In the genomic region with DNA sequence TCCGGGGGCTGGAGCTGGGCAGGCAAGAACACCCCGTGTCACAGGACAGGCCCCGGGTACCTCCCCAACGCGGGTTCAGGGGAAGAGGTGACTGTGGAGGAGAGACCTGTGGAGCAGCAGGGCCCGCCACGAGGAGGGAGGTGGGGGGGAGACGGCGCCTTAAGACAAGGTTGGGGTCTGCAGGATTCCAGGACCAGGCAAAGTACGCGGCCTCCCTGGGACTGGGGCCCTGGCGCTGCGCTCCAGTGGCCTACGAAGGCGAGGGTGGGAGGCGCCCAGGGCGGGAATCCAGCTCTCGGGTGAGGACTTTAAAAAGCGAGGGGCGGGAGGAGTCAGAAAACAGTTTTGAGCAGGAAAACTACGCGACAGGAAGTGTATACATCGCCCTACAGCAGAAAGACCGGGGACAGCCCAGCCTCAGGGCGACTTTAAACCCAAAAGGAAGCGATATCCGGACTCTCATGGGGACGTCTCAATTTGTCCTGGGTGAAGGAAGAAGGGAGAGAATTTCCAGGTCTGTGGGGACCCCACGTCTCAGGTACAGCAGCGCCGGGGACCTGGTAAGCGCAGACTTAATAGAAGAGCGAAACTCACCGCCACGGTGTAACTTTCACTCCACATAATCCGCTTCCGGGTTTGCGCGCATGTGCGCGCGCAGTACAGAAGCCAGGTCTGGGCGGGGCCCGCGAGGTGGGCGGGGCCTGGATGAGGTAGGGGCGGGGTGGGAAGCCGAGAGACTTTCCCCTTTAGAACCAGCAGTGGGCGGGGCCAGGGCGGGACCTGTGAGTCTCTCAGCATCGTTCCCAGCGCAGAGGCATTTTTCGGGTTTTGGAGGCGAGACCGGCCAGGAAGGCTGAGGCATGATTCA, we compare ENCODE assay signal across 8 cellular contexts. TPM values are rescaled to one million over a fixed set of nuclear protein-coding genes. Genes with fewer than 3 reads are reported as not detected.
DNase-seq lines count a peak whose midpoint lies in the region; ATAC-seq and TF ChIP-seq lines count a peak whose summit lies in the region.

A gene (minus strand): TSS at position 638 of the 868 bp plus-strand sequence.

- no peak for TF ChIP-seq RAD21 in SK-N-SH (IDR thresholded peaks at IDR 0.05; ENCODE audit: low read length)

- H3K36me3 Mint-ChIP-seq in activated naive CD4-positive, alpha-beta T cell treated with anti-CD3 and anti-CD28 coated beads, Interleukin-2, amount 50 U/mL, for 24 hours, result peaks cover 20% of the 10 kb centered on the region

- H3K4me1 ChIP-seq in MM.1S (ENCODE audit: low read length) (no peaks in the 10 kb centered on the region), SK-N-SH (ENCODE audit: control insufficient read depth in 1 of 2, insufficient read depth in 2 of 2, low read depth in 1 of 2, low read length in 1 of 2) (peaks cover 0 to 7% of the 10 kb centered on the region in 2 experiments; a peak in 1 of 4 replicates)

- peaks cover 13% of the 10 kb centered on the region for H3K9me3 Mint-ChIP-seq in activated naive CD4-positive, alpha-beta T cell treated with anti-CD3 and anti-CD28 coated beads, Interleukin-2, amount 50 U/mL, for 24 hours

- peak; percentile 99 for ATAC-seq in omental fat pad (ENCODE audit: low FRiP score)

- H3K4me2 ChIP-seq in MM.1S (ENCODE audit: low read depth, low read length) (peak within 1 kb of the TSS; percentile 21; the same call in 1 of the 2 replicates), SK-N-SH (peak within 1 kb of the TSS; percentile 92)

- DNase-seq in Daoy (ENCODE audit: low read depth), result peak; percentile 96
- DNase-seq in H7, result peak; percentile 98
- DNase-seq in MM.1S, result peak; percentile 68
- DNase-seq in SK-N-SH, result peak; percentile 95
- DNase-seq in glomerular visceral epithelial cell (ENCODE audit: extremely low spot score), result peak; percentile 83
- peak; percentile 98 for DNase-seq in omental fat pad (ENCODE audit: low spot score)

- no peaks in the 10 kb centered on the region for H3K9me2 ChIP-seq in MM.1S (replicated peaks; ENCODE audit: insufficient read depth, low read length)
- H3K9me2 ChIP-seq in SK-N-SH, result no peaks in the 10 kb centered on the region

- H3K27me3 Mint-ChIP-seq in activated naive CD4-positive, alpha-beta T cell treated with anti-CD3 and anti-CD28 coated beads, Interleukin-2, amount 50 U/mL, for 24 hours, result no peaks in the 10 kb centered on the region

- H3K36me3 ChIP-seq in H7 (replicated peaks; ENCODE audit: control insufficient read depth, insufficient read depth, low read length) (no peaks in the 10 kb centered on the region), MM.1S (replicated peaks; ENCODE audit: insufficient read depth, low read length) (no peaks in the 10 kb centered on the region), SK-N-SH (replicated peaks in 1 of 2; ENCODE audit: control insufficient read depth in 1 of 2, insufficient read depth in 2 of 2, low read length in 1 of 2) (peaks cover 0 to 8% of the 10 kb centered on the region in 2 experiments)

- H3K27me3 ChIP-seq in H7 (ENCODE audit: control insufficient read depth, insufficient read depth, low read length) (no peaks in the 10 kb centered on the region), MM.1S (replicated peaks; ENCODE audit: insufficient read depth, low read length) (no peaks in the 10 kb centered on the region), SK-N-SH (ENCODE audit: insufficient read depth) (no peaks in the 10 kb centered on the region)

- peak within 1 kb of the TSS; percentile 99 for H3K4me3 Mint-ChIP-seq in activated naive CD4-positive, alpha-beta T cell treated with anti-CD3 and anti-CD28 coated beads, Interleukin-2, amount 50 U/mL, for 24 hours

- H3K4me1 Mint-ChIP-seq in activated naive CD4-positive, alpha-beta T cell treated with anti-CD3 and anti-CD28 coated beads, Interleukin-2, amount 50 U/mL, for 24 hours, result peaks cover 19% of the 10 kb centered on the region

- H3K27ac ChIP-seq in MM.1S (ENCODE audit: low read length) (no peak within 1 kb of the TSS), SK-N-SH (ENCODE audit: low read depth in 2 of 2, low read length in 1 of 2) (peak within 1 kb of the TSS; percentile 83 to 93), temporal lobe (ENCODE audit: low read depth, low read length) (peak within 1 kb of the TSS; percentile 74)

- 6% methylated on average over 52 of the region's 55 CpGs for WGBS in SK-N-SH (ENCODE audit: low lambda C conversion rate)

- TF ChIP-seq CTCF in MM.1S (IDR thresholded peaks at IDR 0.05; ENCODE audit: low read length), result no peak
- TF ChIP-seq CTCF in SK-N-SH (IDR thresholded peaks at IDR 0.05), result no peak
- no peak for TF ChIP-seq CTCF in omental fat pad (IDR thresholded peaks at IDR 0.05)

- H3K27ac Mint-ChIP-seq in activated naive CD4-positive, alpha-beta T cell treated with anti-CD3 and anti-CD28 coated beads, Interleukin-2, amount 50 U/mL, for 24 hours, result peak within 1 kb of the TSS; percentile 98

- CTCF ChIA-PET in SK-N-SH (lab: Yijun Ruan, JAX), result no interaction called here

- H3K79me2 ChIP-seq in MM.1S (ENCODE audit: low read length), result no peaks in the 10 kb centered on the region
- peaks cover 11% of the 10 kb centered on the region; the same call in 1 of the 2 replicates for H3K79me2 ChIP-seq in SK-N-SH (ENCODE audit: insufficient read depth)

- H3K9ac ChIP-seq in MM.1S (ENCODE audit: low read length), result no peak within 1 kb of the TSS
- H3K9ac ChIP-seq in SK-N-SH, result peak within 1 kb of the TSS; percentile 89

- H2AFZ ChIP-seq in MM.1S (ENCODE audit: low read length) (no peak within 1 kb of the TSS), SK-N-SH (ENCODE audit: low read depth) (peak within 1 kb of the TSS; percentile 96)

- H3K9me3 ChIP-seq in MM.1S (replicated peaks; ENCODE audit: insufficient read depth, low read length), result no peaks in the 10 kb centered on the region
- no peaks in the 10 kb centered on the region for H3K9me3 ChIP-seq in SK-N-SH

- no peaks in the 10 kb centered on the region for H4K20me1 ChIP-seq in MM.1S (ENCODE audit: insufficient read depth, low read length)
- no peaks in the 10 kb centered on the region for H4K20me1 ChIP-seq in SK-N-SH (ENCODE audit: insufficient read depth)

- H3K4me3 ChIP-seq in H7 (ENCODE audit: insufficient read depth, low read depth, low read length) (peak within 1 kb of the TSS; percentile 56), MM.1S (ENCODE audit: low read length) (peak within 1 kb of the TSS; percentile 50; the same call in 1 of the 2 replicates), SK-N-SH (ENCODE audit: low read depth in 2 of 2, low read length in 1 of 2) (peak within 1 kb of the TSS; percentile 67 to 99)

- no peak for TF ChIP-seq EP300 in SK-N-SH (IDR thresholded peaks at IDR 0.05; ENCODE audit: borderline replicate concordance in 1 of 2, low read depth in 1 of 2, low read length in 1 of 2)

- POLR2A ChIA-PET in SK-N-SH (lab: Yijun Ruan, JAX), result no interaction called here

- H3F3A ChIP-seq in MM.1S (ENCODE audit: insufficient read depth, low read length), result no peaks in the 10 kb centered on the region
- H3F3A ChIP-seq in SK-N-SH (replicated peaks; ENCODE audit: insufficient read depth), result peaks cover 16% of the 10 kb centered on the region

TF ChIP-seq in SK-N-SH, 30 proteins besides CTCF, POLR2A, EP300 and RAD21:
- peak; percentile 78 for TF ChIP-seq NRF1 (IDR thresholded peaks at IDR 0.05; ENCODE audit: low read depth, low read length)
- TF ChIP-seq JUND (IDR thresholded peaks at IDR 0.05), result no peak
- no peak for TF ChIP-seq FOXM1 (IDR thresholded peaks at IDR 0.05; ENCODE audit: low read depth)
- no peak for TF ChIP-seq MEF2A (IDR thresholded peaks at IDR 0.05; ENCODE audit: borderline replicate concordance, low read depth)
- no peak for TF ChIP-seq RFX5 (IDR thresholded peaks at IDR 0.05; ENCODE audit: low read length)
- TF ChIP-seq, protein P1, sequence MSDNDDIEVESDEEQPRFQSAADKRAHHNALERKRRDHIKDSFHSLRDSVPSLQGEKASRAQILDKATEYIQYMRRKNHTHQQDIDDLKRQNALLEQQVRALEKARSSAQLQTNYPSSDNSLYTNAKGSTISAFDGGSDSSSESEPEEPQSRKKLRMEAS (IDR thresholded peaks at IDR 0.05; ENCODE audit: low read depth), result no peak
- TF ChIP-seq, protein P2, sequence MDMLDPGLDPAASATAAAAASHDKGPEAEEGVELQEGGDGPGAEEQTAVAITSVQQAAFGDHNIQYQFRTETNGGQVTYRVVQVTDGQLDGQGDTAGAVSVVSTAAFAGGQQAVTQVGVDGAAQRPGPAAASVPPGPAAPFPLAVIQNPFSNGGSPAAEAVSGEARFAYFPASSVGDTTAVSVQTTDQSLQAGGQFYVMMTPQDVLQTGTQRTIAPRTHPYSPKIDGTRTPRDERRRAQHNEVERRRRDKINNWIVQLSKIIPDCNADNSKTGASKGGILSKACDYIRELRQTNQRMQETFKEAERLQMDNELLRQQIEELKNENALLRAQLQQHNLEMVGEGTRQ (IDR thresholded peaks at IDR 0.05; ENCODE audit: borderline replicate concordance, low read depth, low read length), result no peak
- TF ChIP-seq FOXJ3 (CRISPR knock-in tag; IDR thresholded peaks at IDR 0.05), result no peak
- TF ChIP-seq YY1 (IDR thresholded peaks at IDR 0.05; ENCODE audit: low read depth), result 0 out of 2 replicates have a peak, but pooled peaks have one; percentile 31
- peak; percentile 91 for TF ChIP-seq ELF1 (IDR thresholded peaks at IDR 0.05)
- peak; percentile 91 for TF ChIP-seq POLR2AphosphoS5 (IDR thresholded peaks at IDR 0.05; ENCODE audit: low read depth, low read length)
- peak; percentile 66; the same call in 1 of the 2 replicates for TF ChIP-seq TAF1 (IDR thresholded peaks at IDR 0.05; ENCODE audit: borderline replicate concordance, low read depth, low read length)
- TF ChIP-seq RCOR1 (IDR thresholded peaks at IDR 0.05; ENCODE audit: low read length), result no peak
- TF ChIP-seq GABPA (IDR thresholded peaks at IDR 0.05; ENCODE audit: low read depth), result peak; percentile 65
- TF ChIP-seq MXI1 (IDR thresholded peaks at IDR 0.05; ENCODE audit: low read depth, low read length), result peak; percentile 70; the same call in 1 of the 2 replicates
- no peak for TF ChIP-seq GATA2 (CRISPR knock-in tag; IDR thresholded peaks at IDR 0.05)
- TF ChIP-seq SMC3 (IDR thresholded peaks at IDR 0.05; ENCODE audit: low read depth, low read length), result no peak
- TF ChIP-seq NFIC (IDR thresholded peaks at IDR 0.05; ENCODE audit: borderline replicate concordance), result no peak
- no peak for TF ChIP-seq FOSL2 (IDR thresholded peaks at IDR 0.05; ENCODE audit: borderline replicate concordance, low read depth)
TF ChIP-seq in SK-N-SH: peak in this region for 7.

RNA-seq across cellular contexts. Expression of the gene that starts here (rescaled TPM):
- 23.8 and 45.5 TPM in 2 replicates for total RNA-seq in Daoy (2014; rRNA removed; shearing (Covaris generic))
- 16.5 and 35.1 TPM in 2 replicates for total RNA-seq in H7 (2014; rRNA removed; shearing (Covaris generic))
- 30.1 and 60.6 TPM in 2 replicates for polyA plus RNA-seq in SK-N-SH (2012; rRNA removed)
- 11.0 and 11.4 TPM in 2 replicates for polyA plus RNA-seq in SK-N-SH (2012; cell fraction: cytosol; rRNA removed)
- 139 and 292 TPM in 2 replicates for polyA plus RNA-seq in SK-N-SH (2012; cell fraction: nucleus; rRNA removed)
- 10 to 100 TPM; 38.7 to 62.3 (median 51.8) TPM for total RNA-seq in omental fat pad
- 45.0 TPM for total RNA-seq in temporal lobe
